ENCODE assay signal across 7 cellular contexts in genomic region chr14:58395565-58395814, GRCh38. TPM values are rescaled to one million over a fixed set of nuclear protein-coding genes. Genes with fewer than 3 reads are reported as not detected.
DNase-seq lines count a peak whose midpoint lies in the region; ATAC-seq, FAIRE-seq and TF ChIP-seq lines count a peak whose summit lies in the region.

No MANE protein-coding gene starts in this region.

- H3K36me3 Mint-ChIP-seq in activated T-helper 2 cell treated with anti-CD3 and anti-CD28 coated beads, Interferon-gamma antibody, Interleukin-2, Interleukin-4, amounts not matched to agents 10 μg/mL and 5 μg/mL and 100 μg/mL, durations not matched to agents 14 hours and 24 hours and 36 hours (ENCODE audit: low read depth): peaks cover 3% of the 10 kb centered on the region
- peaks cover 3 to 11% of the 10 kb centered on the region in 2 donors for H3K36me3 Mint-ChIP-seq in stimulated activated naive B cell treated with anti-CD40 and anti-IgM and Interleukin-4, amounts not matched to agents 10 μg/mL and 1 μg/mL and 100 μg/mL, for 72 hours

- peaks cover 32% of the 10 kb centered on the region for H3K27me3 ChIP-seq in iPS-20b (ENCODE audit: insufficient read depth, low read length)

- intact Hi-C loops in activated T-helper 2 cell treated with anti-CD3 and anti-CD28 coated beads, Interferon-gamma antibody, Interleukin-2, Interleukin-4, amounts not matched to agents 10 μg/mL and 5 μg/mL and 100 μg/mL, durations not matched to agents 14 hours and 24 hours and 36 hours (cut with micrococcal nuclease): no loop called here

- peak overlapping the region; percentile 57; the same call in 1 of the 2 replicates for H3K9ac ChIP-seq in iPS-20b (ENCODE audit: low read depth, low read length)

- H3K27ac ChIP-seq in iPS-20b (ENCODE audit: low read length): no peak overlapping the region

- DNase-seq in HFF-Myc (ENCODE audit: extremely low read depth, low read depth): no peak
- no peak for DNase-seq in activated T-helper 2 cell treated with anti-CD3 and anti-CD28 coated beads, Interferon-gamma antibody, Interleukin-2, Interleukin-4, amounts not matched to agents 10 μg/mL and 5 μg/mL and 100 μg/mL, durations not matched to agents 14 hours and 24 hours and 36 hours (ENCODE audit: low spot score)
- DNase-seq in stimulated activated naive B cell treated with anti-CD40 and anti-IgM and Interleukin-4, amounts not matched to agents 10 μg/mL and 1 μg/mL and 100 μg/mL, for 72 hours: no peak
- no peak for DNase-seq in Kasumi-1 (lab: John Stamatoyannopoulos, UW)
- DNase-seq in GM19239 (ENCODE audit: insufficient read length, low spot score): no peak
- DNase-seq in NCI-H146 treated with DMSO at 0.1 percent for 48 hours (lab: John Stamatoyannopoulos, UW; ENCODE audit: unreplicated experiment): no peak

- H3K4me1 Mint-ChIP-seq in activated T-helper 2 cell treated with anti-CD3 and anti-CD28 coated beads, Interferon-gamma antibody, Interleukin-2, Interleukin-4, amounts not matched to agents 10 μg/mL and 5 μg/mL and 100 μg/mL, durations not matched to agents 14 hours and 24 hours and 36 hours (ENCODE audit: low read depth): peaks cover 14% of the 10 kb centered on the region
- H3K4me1 Mint-ChIP-seq in stimulated activated naive B cell treated with anti-CD40 and anti-IgM and Interleukin-4, amounts not matched to agents 10 μg/mL and 1 μg/mL and 100 μg/mL, for 72 hours: peaks cover 3 to 13% of the 10 kb centered on the region in 2 donors

- H3K36me3 ChIP-seq in iPS-20b (ENCODE audit: insufficient read depth, low read depth, low read length): no peaks in the 10 kb centered on the region

- no peaks in the 10 kb centered on the region for H3K9me3 Mint-ChIP-seq in activated T-helper 2 cell treated with anti-CD3 and anti-CD28 coated beads, Interferon-gamma antibody, Interleukin-2, Interleukin-4, amounts not matched to agents 10 μg/mL and 5 μg/mL and 100 μg/mL, durations not matched to agents 14 hours and 24 hours and 36 hours
- H3K9me3 Mint-ChIP-seq in stimulated activated naive B cell treated with anti-CD40 and anti-IgM and Interleukin-4, amounts not matched to agents 10 μg/mL and 1 μg/mL and 100 μg/mL, for 72 hours: no peaks in the 10 kb centered on the region

- no peak for FAIRE-seq in GM19239 (lab: Jason Lieb, UNC)

- peaks cover 11% of the 10 kb centered on the region; the same call in 1 of the 2 replicates for H3K4me1 ChIP-seq in iPS-20b (ENCODE audit: insufficient read depth, low read length)

- no peak for TF ChIP-seq CTCF in HFF-Myc (IDR thresholded peaks at IDR 0.05; ENCODE audit: low read depth, low read length, missing control alignments)

- ATAC-seq in stimulated activated naive B cell treated with anti-CD40 and anti-IgM and Interleukin-4, amounts not matched to agents 10 μg/mL and 1 μg/mL and 100 μg/mL, for 72 hours (replicated peaks): no peak

- H3K27me3 Mint-ChIP-seq in activated T-helper 2 cell treated with anti-CD3 and anti-CD28 coated beads, Interferon-gamma antibody, Interleukin-2, Interleukin-4, amounts not matched to agents 10 μg/mL and 5 μg/mL and 100 μg/mL, durations not matched to agents 14 hours and 24 hours and 36 hours (ENCODE audit: low read depth): no peaks in the 10 kb centered on the region
- no peaks in the 10 kb centered on the region for H3K27me3 Mint-ChIP-seq in stimulated activated naive B cell treated with anti-CD40 and anti-IgM and Interleukin-4, amounts not matched to agents 10 μg/mL and 1 μg/mL and 100 μg/mL, for 72 hours

- H3K4me3 Mint-ChIP-seq in activated T-helper 2 cell treated with anti-CD3 and anti-CD28 coated beads, Interferon-gamma antibody, Interleukin-2, Interleukin-4, amounts not matched to agents 10 μg/mL and 5 μg/mL and 100 μg/mL, durations not matched to agents 14 hours and 24 hours and 36 hours (ENCODE audit: low read depth): peak overlapping the region; percentile 61
- peak overlapping the region; percentile 74 to 88 for H3K4me3 Mint-ChIP-seq in stimulated activated naive B cell treated with anti-CD40 and anti-IgM and Interleukin-4, amounts not matched to agents 10 μg/mL and 1 μg/mL and 100 μg/mL, for 72 hours

- peak overlapping the region; percentile 33 for H3K4me3 ChIP-seq in HFF-Myc (replicated peaks; ENCODE audit: low read depth, low read length)
- peak overlapping the region; percentile 73 for H3K4me3 ChIP-seq in iPS-20b (ENCODE audit: low read length)

- H3K27ac Mint-ChIP-seq in activated T-helper 2 cell treated with anti-CD3 and anti-CD28 coated beads, Interferon-gamma antibody, Interleukin-2, Interleukin-4, amounts not matched to agents 10 μg/mL and 5 μg/mL and 100 μg/mL, durations not matched to agents 14 hours and 24 hours and 36 hours: peak overlapping the region; percentile 36
- H3K27ac Mint-ChIP-seq in stimulated activated naive B cell treated with anti-CD40 and anti-IgM and Interleukin-4, amounts not matched to agents 10 μg/mL and 1 μg/mL and 100 μg/mL, for 72 hours: no peak overlapping the region

- H3K9me3 ChIP-seq in iPS-20b (ENCODE audit: insufficient read depth, low read depth, low read length): no peaks in the 10 kb centered on the region

RNA-seq across cellular contexts. Expression of gene TOMM20L, which starts 0.2 kb away (rescaled TPM):
- not detected in 2 replicates for total RNA-seq in activated T-helper 2 cell treated with anti-CD3 and anti-CD28 coated beads, Interferon-gamma antibody, Interleukin-2, Interleukin-4, amounts not matched to agents 10 μg/mL and 5 μg/mL and 100 μg/mL, durations not matched to agents 14 hours and 24 hours and 36 hours

RNA-seq across cellular contexts. Expression of gene TIMM9, which starts 31.8 kb away (rescaled TPM):
- 53.3 and 65.1 TPM in 2 replicates for total RNA-seq in activated T-helper 2 cell treated with anti-CD3 and anti-CD28 coated beads, Interferon-gamma antibody, Interleukin-2, Interleukin-4, amounts not matched to agents 10 μg/mL and 5 μg/mL and 100 μg/mL, durations not matched to agents 14 hours and 24 hours and 36 hours

RNA-seq across cellular contexts. Expression of gene KIAA0586, which starts 32.0 kb away (rescaled TPM):
- total RNA-seq in activated T-helper 2 cell treated with anti-CD3 and anti-CD28 coated beads, Interferon-gamma antibody, Interleukin-2, Interleukin-4, amounts not matched to agents 10 μg/mL and 5 μg/mL and 100 μg/mL, durations not matched to agents 14 hours and 24 hours and 36 hours: 23.5 and 24.4 TPM in 2 replicates
